ENCODE assay signal across 9 cellular contexts in the genomic region with DNA sequence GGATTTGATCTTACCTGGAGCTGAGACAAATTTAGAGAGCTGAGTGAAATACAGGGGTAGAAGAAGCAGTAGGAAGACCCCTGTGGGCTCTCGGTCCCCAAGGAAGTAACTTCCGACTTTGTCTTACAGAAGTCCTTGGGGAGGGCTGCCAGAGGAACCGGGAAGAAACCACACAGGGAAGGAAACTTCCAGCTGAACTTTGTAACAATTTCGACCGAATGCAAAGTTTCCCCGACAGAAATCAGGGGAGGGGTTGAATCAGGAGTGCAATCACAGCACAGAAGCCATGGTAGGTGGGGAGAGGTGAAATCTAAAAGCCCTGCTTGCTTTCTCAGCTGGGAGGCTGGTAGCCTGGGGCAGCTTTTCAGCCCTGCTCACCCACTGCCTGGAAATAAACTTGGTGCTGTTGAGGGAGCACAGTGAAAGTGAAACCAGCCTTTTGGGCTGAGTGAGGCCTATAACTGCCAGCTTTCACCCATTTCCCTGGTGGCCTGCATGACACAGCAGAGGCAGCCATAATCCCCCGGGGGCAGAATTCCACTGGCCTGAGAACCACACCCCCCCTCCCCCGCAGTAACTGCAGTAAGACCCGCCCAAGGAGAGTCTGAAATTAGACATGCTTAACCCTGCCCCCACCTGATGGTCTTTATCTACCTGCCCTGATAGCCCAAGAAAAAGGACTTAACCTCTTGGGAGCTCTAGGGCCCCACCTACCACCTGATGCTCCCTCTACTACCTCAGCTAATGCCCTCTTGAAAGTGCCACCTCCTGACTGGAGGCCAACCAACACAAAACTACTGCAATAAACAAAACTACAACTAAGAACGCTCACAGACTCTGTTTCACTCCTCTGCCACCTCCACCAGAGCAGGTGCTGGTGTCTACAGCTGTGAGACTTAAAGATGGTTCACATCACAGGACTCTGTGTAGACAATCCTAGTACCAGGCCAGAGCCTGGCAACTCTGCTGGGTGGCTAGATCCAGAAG.
A peak's percentile ranks its signal among the peaks of the same experiment; 100 is the strongest.
DNase-seq lines count a peak whose midpoint lies in the region; ATAC-seq, FAIRE-seq and TF ChIP-seq lines count a peak whose summit lies in the region.
"Had no signal": no experiment of that assay in that cellular context is flagged by ENCODE, and none has a peak within 500 bp of the region (broad histone marks: within the 10 kb centered on the region; RNA-seq: fewer than 3 reads in every experiment).

No MANE protein-coding gene starts in this region.

- H3K4me1 Mint-ChIP-seq in osteocyte (ENCODE audit: unreplicated experiment) = peaks cover 11% of the 10 kb centered on the region

- no peak for FAIRE-seq in D721Med (lab: Jason Lieb, UNC)

- no peaks in the 10 kb centered on the region for H3K27me3 ChIP-seq in OCI-LY1 (ENCODE audit: insufficient read depth, low read length)
- no peaks in the 10 kb centered on the region for H3K27me3 ChIP-seq in ovary

- H3K36me3 Mint-ChIP-seq in osteocyte (ENCODE audit: unreplicated experiment) = no peaks in the 10 kb centered on the region

- H3K4me3 ChIP-seq in OCI-LY1 (ENCODE audit: low read depth, low read length, poor library complexity, severe bottlenecking) = peak overlapping the region; percentile 27
- no peak overlapping the region for H3K4me3 ChIP-seq in ovary

- no peaks in the 10 kb centered on the region for H3F3A ChIP-seq in OCI-LY1 (ENCODE audit: insufficient read depth, low read length)

- TF ChIP-seq CTCF in OCI-LY1 (IDR thresholded peaks at IDR 0.05; ENCODE audit: low read length) = no peak
- no peak for TF ChIP-seq CTCF in osteocyte (IDR thresholded peaks at IDR 0.05)
- TF ChIP-seq CTCF in D721Med (IDR thresholded peaks at IDR 0.05; ENCODE audit: insufficient read depth, missing control alignments) = no peak
- no peak for TF ChIP-seq CTCF in ovary (IDR thresholded peaks at IDR 0.05)

- no peaks in the 10 kb centered on the region for H4K20me1 ChIP-seq in OCI-LY1 (ENCODE audit: insufficient read depth, low read length)

- H3K9me3 ChIP-seq in OCI-LY1 (ENCODE audit: low read length) (no peaks in the 10 kb centered on the region), ovary (no peaks in the 10 kb centered on the region)

- intact Hi-C loops in posterior cingulate gyrus (cut with DNase I) = no loop called here
- intact Hi-C loops in ovary (cut with DNase I) = no loop called here

- H3K9ac ChIP-seq in OCI-LY1 (ENCODE audit: low read length) = peak overlapping the region; percentile 3; the same call in 1 of the 2 replicates

- H3K4me3 Mint-ChIP-seq in osteocyte (ENCODE audit: unreplicated experiment) = peak overlapping the region; percentile 16
- H3K4me3 Mint-ChIP-seq: dendritic cell treated with granulocyte-macrophage colony-stimulating factor and Interleukin-4, amounts not matched to agents 40 ng/mL and 50 ng/mL, for 4 days had no signal

- H3K79me2 ChIP-seq in OCI-LY1 (ENCODE audit: insufficient read depth, low read length) = no peaks in the 10 kb centered on the region

- peaks cover 3% of the 10 kb centered on the region for H3K27me3 Mint-ChIP-seq in osteocyte (ENCODE audit: unreplicated experiment)
- H3K27me3 Mint-ChIP-seq: dendritic cell treated with granulocyte-macrophage colony-stimulating factor and Interleukin-4, amounts not matched to agents 40 ng/mL and 50 ng/mL, for 4 days had no signal

- ATAC-seq in GM18867 (IDR thresholded peaks at IDR 0.05; ENCODE audit: unreplicated experiment) = peak; percentile 90
- ATAC-seq in HG02885 (IDR thresholded peaks at IDR 0.05; ENCODE audit: poor library complexity, unreplicated experiment) = peak; percentile 96

- H3K27ac ChIP-seq in OCI-LY1 (ENCODE audit: low read depth, low read length, poor library complexity, severe bottlenecking) (no peak overlapping the region), ovary (no peak overlapping the region)

- H2AFZ ChIP-seq in OCI-LY1 (ENCODE audit: low read length) = peak overlapping the region; percentile 86; the same call in 1 of the 2 replicates

- TF ChIP-seq EP300 in ovary (IDR thresholded peaks at IDR 0.05) = no peak

- H3K9me3 Mint-ChIP-seq in osteocyte (ENCODE audit: unreplicated experiment) = peaks cover 23% of the 10 kb centered on the region

- 65 to 71% (median 69%) methylated on average over 10 of the region's 10 CpGs for WGBS in ovary, 3 donors

- H3K4me1 ChIP-seq in OCI-LY1 (ENCODE audit: insufficient read depth, low read length, severe bottlenecking) (peaks cover 13% of the 10 kb centered on the region), ovary (ENCODE audit: insufficient read depth) (no peaks in the 10 kb centered on the region)

- peak overlapping the region; percentile 54; the same call in 1 of the 2 replicates for H3K4me2 ChIP-seq in OCI-LY1 (ENCODE audit: low read length)

- H3K36me3 ChIP-seq in OCI-LY1 (ENCODE audit: insufficient read depth, low read length) (no peaks in the 10 kb centered on the region), ovary (no peaks in the 10 kb centered on the region)

- H3K27ac Mint-ChIP-seq in osteocyte (ENCODE audit: unreplicated experiment) = peak overlapping the region; percentile 15
- H3K27ac Mint-ChIP-seq: dendritic cell treated with granulocyte-macrophage colony-stimulating factor and Interleukin-4, amounts not matched to agents 40 ng/mL and 50 ng/mL, for 4 days had no signal

- H3K9me2 ChIP-seq in OCI-LY1 (ENCODE audit: low read depth, low read length) = no peaks in the 10 kb centered on the region

- TF ChIP-seq POLR2A in ovary (IDR thresholded peaks at IDR 0.05) = no peak

- DNase-seq in osteocyte (ENCODE audit: extremely low spot score, unreplicated experiment) (no peak), D721Med (ENCODE audit: insufficient read length, low spot score) (no peak), NCI-H1417 treated with DMSO at 0.1 percent for 48 hours (lab: John Stamatoyannopoulos, UW) (no peak), posterior cingulate gyrus (no peak), ovary (no peak)
